9 cellular contexts compared by ENCODE assay signal in the genomic region with DNA sequence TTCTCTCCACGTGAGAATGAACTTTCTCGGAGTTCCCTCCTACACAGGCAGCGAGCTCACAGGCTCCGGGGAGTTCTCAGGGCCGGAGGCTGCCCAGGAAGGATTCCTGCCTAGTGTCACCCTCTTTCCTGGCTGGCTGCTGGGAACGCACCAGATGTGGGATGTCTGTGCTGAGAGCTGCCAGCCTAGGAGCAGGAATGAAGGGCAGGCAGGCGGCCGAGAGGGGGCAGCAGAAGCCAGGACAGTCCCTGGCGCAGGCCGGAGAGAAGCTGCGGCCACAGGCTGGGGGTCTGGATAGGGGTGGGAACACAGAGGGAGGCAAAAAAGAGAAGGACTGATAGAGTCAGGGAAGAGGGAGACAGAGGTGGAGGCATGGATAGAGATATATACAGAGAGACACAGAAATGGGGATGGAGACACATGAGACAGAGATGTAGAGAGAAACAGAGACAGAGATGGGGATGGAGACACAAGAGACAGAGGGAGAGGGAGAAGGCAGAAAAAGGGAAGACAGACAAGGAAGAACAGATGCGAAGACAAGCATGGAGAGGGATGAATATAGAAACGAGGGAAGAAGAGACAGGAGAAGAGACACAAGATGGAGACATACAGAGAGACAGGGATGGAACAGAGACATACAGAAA. TPM values are rescaled to one million over a fixed set of nuclear protein-coding genes. Genes with fewer than 3 reads are reported as not detected.
DNase-seq lines count a peak whose midpoint lies in the region; ATAC-seq and TF ChIP-seq lines count a peak whose summit lies in the region.
"Had no signal": no experiment of that assay in that cellular context is flagged by ENCODE, and none has a peak within 500 bp of the region (broad histone marks: within the 10 kb centered on the region; RNA-seq: fewer than 3 reads in every experiment).

No MANE protein-coding gene starts in this region.

- peak; percentile 53 for TF ChIP-seq CTCF in endothelial cell (IDR thresholded peaks at IDR 0.05; ENCODE audit: unreplicated experiment)
- TF ChIP-seq CTCF in thyroid gland (IDR thresholded peaks at IDR 0.05), result peak; percentile 37 to 83 (median 58)

- peaks cover 14% of the 10 kb centered on the region for H3K27me3 Mint-ChIP-seq in endothelial cell (ENCODE audit: unreplicated experiment)
- peaks cover 21% of the 10 kb centered on the region for H3K27me3 Mint-ChIP-seq in memory B cell

- WGBS in thyroid gland, 2 donors, result 10 to 15% methylated on average over 12 to 13 of the region's 13 CpGs

- H3K4me1 ChIP-seq in thyroid gland, result no peaks in the 10 kb centered on the region

- no peaks in the 10 kb centered on the region for H3K36me3 ChIP-seq in thyroid gland
- H3K36me3 ChIP-seq: BLaER1 had no signal

- peak; percentile 61 for ATAC-seq in memory B cell (ENCODE audit: low read depth)
- ATAC-seq in GM19351 (IDR thresholded peaks at IDR 0.05; ENCODE audit: unreplicated experiment), result no peak

- no peaks in the 10 kb centered on the region for H3K9me3 ChIP-seq in thyroid gland
- H3K9me3 ChIP-seq: BLaER1 had no signal

- H3K27ac Mint-ChIP-seq in endothelial cell (ENCODE audit: unreplicated experiment), result no peak overlapping the region
- H3K27ac Mint-ChIP-seq in memory B cell, result no peak overlapping the region

- intact Hi-C loops in thyroid gland (cut with DNase I), result loop anchor here (5.0 kb wide), 1 partner anchor 44 kb away; no protein-coding TSS in a partner anchor

- no peaks in the 10 kb centered on the region for H3K36me3 Mint-ChIP-seq in endothelial cell (ENCODE audit: low read depth, unreplicated experiment)
- no peaks in the 10 kb centered on the region for H3K36me3 Mint-ChIP-seq in memory B cell

- no peak overlapping the region for H3K27ac ChIP-seq in thyroid gland
- H3K27ac ChIP-seq: BLaER1 had no signal

- DNase-seq in NCI-H1436 (lab: John Stamatoyannopoulos, UW), result peak; percentile 44
- no peak for DNase-seq in NCI-H1436 treated with DMSO at 0.1 percent for 48 hours (lab: John Stamatoyannopoulos, UW)
- peak; percentile 47 for DNase-seq in NCI-H1092 (lab: John Stamatoyannopoulos, UW)
- peak; percentile 46 for DNase-seq in activated CD4-positive, alpha-beta T cell treated with anti-CD3 and anti-CD28 coated beads for 48 hours
- DNase-seq in endothelial cell (ENCODE audit: low spot score), result peak; percentile 88
- DNase-seq in memory B cell (ENCODE audit: low spot score in 2 of 2), result no peak
- peak; percentile 59 to 71 for DNase-seq in thyroid gland

- no peak overlapping the region for H3K4me3 ChIP-seq in thyroid gland (replicated peaks in 1 of 3)
- H3K4me3 ChIP-seq: BLaER1 had no signal

- H3K4me1 Mint-ChIP-seq in endothelial cell (ENCODE audit: unreplicated experiment), result no peaks in the 10 kb centered on the region
- peaks cover 2% of the 10 kb centered on the region for H3K4me1 Mint-ChIP-seq in memory B cell

- no peaks in the 10 kb centered on the region for H3K27me3 ChIP-seq in thyroid gland
- H3K27me3 ChIP-seq: BLaER1 had no signal

- H3K9me3 Mint-ChIP-seq in endothelial cell (ENCODE audit: unreplicated experiment) (no peaks in the 10 kb centered on the region), memory B cell (no peaks in the 10 kb centered on the region)

- H3K4me3 Mint-ChIP-seq in endothelial cell (ENCODE audit: unreplicated experiment) (no peak overlapping the region), memory B cell (no peak overlapping the region)

- no peak for TF ChIP-seq POLR2A in thyroid gland (IDR thresholded peaks at IDR 0.05)

RNA-seq across cellular contexts. Expression of gene ENHO, which starts 25.3 kb away (rescaled TPM):
- 4.1 TPM for total RNA-seq in endothelial cell (ENCODE audit: unreplicated experiment)
- not detected for total RNA-seq in thyroid gland

RNA-seq across cellular contexts. Expression of gene CNTFR, which starts 41.4 kb away (rescaled TPM):
- total RNA-seq in endothelial cell (ENCODE audit: unreplicated experiment) (3.1 TPM), thyroid gland (10 to 100 TPM in 3 of 4 donors, 1 to 10 TPM in 1; 8.6 to 17.3 (median 14.1) TPM)

Comparison
In these comparisons a context has a peak if more than half of its experiments do, and no peak if none do; other contexts are left out.
1. DNase-seq: peak in NCI-H1436 (single experiment), NCI-H1092 (single experiment), activated CD4-positive, alpha-beta T cell treated with anti-CD3 and anti-CD28 coated beads for 48 hours (single experiment), endothelial cell (single experiment) and thyroid gland (2 of 2); none in NCI-H1436 treated with DMSO at 0.1 percent for 48 hours (single experiment) and memory B cell (0 of 2).